Comparison of ENCODE assay signal across 8 cellular contexts in the genomic region with DNA sequence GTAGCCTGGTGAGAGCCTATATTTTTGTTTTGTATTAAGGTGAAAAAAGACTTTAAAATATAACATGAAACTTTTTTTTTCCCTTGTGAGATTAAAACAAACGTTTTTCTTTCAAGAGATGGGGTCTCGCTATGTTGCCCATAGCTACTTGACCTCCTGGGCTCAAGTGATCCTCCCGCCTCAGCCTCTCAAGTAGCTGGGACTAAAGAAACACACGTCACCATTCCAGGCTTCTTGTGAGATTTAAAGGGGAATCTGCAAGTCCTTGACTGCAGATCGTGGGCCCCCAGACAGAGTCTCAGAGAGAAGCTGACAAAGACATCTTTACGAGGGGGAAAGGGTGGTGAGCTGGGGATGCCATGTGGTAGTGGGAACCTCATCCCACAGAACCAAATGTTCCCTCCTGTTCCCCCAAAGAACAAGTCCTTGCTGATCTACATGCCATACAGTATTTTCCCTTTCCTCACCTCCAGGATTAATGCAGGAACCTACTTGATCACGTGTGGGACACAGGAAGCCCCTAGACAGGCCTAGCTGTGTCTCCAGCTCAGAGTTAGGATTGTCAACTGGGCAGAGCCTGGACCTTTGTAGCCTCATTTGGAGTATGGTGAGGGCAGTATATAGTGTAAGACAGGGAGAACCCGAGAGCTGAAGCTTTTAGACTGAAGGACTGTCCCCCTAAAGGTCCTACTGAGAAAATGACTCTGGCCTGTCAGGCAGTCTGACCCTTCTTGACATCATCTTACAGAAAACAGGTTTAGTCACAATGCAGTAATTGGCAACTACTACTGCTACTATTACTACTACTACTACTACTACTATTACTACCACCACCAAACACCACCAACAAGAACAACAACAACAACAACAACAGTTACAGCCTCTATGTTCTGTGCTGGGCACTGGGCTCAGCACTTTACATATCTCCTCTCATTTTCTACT. TPM values are rescaled to one million over a fixed set of nuclear protein-coding genes. Genes with fewer than 3 reads are reported as not detected.
A peak's percentile ranks its signal among the peaks of the same experiment; 100 is the strongest.
DNase-seq lines count a peak whose midpoint lies in the region; TF ChIP-seq lines count a peak whose summit lies in the region.

No MANE protein-coding gene starts in this region.

- H3K9me3 ChIP-seq in ascending aorta, result no peaks in the 10 kb centered on the region
- H3K9me3 ChIP-seq in mesenchymal stem cell (ENCODE audit: control insufficient read depth, low read length), result no peaks in the 10 kb centered on the region

- peaks cover 28% of the 10 kb centered on the region for H3K36me3 Mint-ChIP-seq in HFFc6 (ENCODE audit: low read depth)

- no peaks in the 10 kb centered on the region for H3K79me1 ChIP-seq in mesenchymal stem cell (replicated peaks; ENCODE audit: low read length, poor library complexity, severe bottlenecking)

- peaks cover 87% of the 10 kb centered on the region for H3K79me2 ChIP-seq in ACC112 (ENCODE audit: control insufficient read depth, insufficient read depth, low read length, unreplicated experiment)

- no peak overlapping the region for H2BK120ac ChIP-seq in mesenchymal stem cell (ENCODE audit: low read depth, low read length)

- H2BK5ac ChIP-seq in mesenchymal stem cell (ENCODE audit: low read depth, low read length, poor library complexity, severe bottlenecking), result no peak overlapping the region

- H4K91ac ChIP-seq in mesenchymal stem cell (ENCODE audit: low read length), result peak overlapping the region; percentile 21

- H3K14ac ChIP-seq in mesenchymal stem cell (ENCODE audit: low read length in 2 of 2), result no peak overlapping the region

- peak overlapping the region; percentile 21 to 44 for H3K4ac ChIP-seq in mesenchymal stem cell (ENCODE audit: low read depth in 1 of 2, low read length in 2 of 2)

- intact Hi-C loops in ascending aorta (cut with DNase I), result no loop called here

- peak overlapping the region; percentile 63 for H3K4me3 Mint-ChIP-seq in HFFc6

- 56% methylated on average over 8 of the region's 8 CpGs for WGBS in mesenchymal stem cell

- H3K4me1 Mint-ChIP-seq in HFFc6 (ENCODE audit: low read depth), result peaks cover 79% of the 10 kb centered on the region

- peak overlapping the region; percentile 16 for H2AK5ac ChIP-seq in mesenchymal stem cell (ENCODE audit: low read length, severe bottlenecking)

- no peaks in the 10 kb centered on the region for H3K27me3 ChIP-seq in ACC112 (ENCODE audit: insufficient read depth, low read length)
- H3K27me3 ChIP-seq in ascending aorta, result no peaks in the 10 kb centered on the region
- H3K27me3 ChIP-seq in mesenchymal stem cell (ENCODE audit: control insufficient read depth in 1 of 2, insufficient read depth in 1 of 2, low read length in 2 of 2), result no peaks in the 10 kb centered on the region

- peak overlapping the region; percentile 74 for H3K9ac ChIP-seq in mesenchymal stem cell (ENCODE audit: low read length)

- H3K4me2 ChIP-seq in mesenchymal stem cell (ENCODE audit: low read length, poor library complexity, severe bottlenecking), result peak overlapping the region; percentile 72

- no peaks in the 10 kb centered on the region; the same call in 1 of the 2 replicates for H3K27me3 Mint-ChIP-seq in HFFc6 (ENCODE audit: insufficient read depth)

- H3K4me3 ChIP-seq in ACC112 (ENCODE audit: low read depth, low read length), result peak overlapping the region; percentile 63
- peak overlapping the region; percentile 4 to 43 for H3K4me3 ChIP-seq in ascending aorta
- peak overlapping the region in 1 of 2 experiments; percentile 61 for H3K4me3 ChIP-seq in mesenchymal stem cell (ENCODE audit: insufficient read depth in 1 of 2, low read depth in 1 of 2, low read length in 2 of 2)

- peaks cover 53% of the 10 kb centered on the region for H3K4me1 ChIP-seq in ACC112 (ENCODE audit: control insufficient read depth, insufficient read depth, low read length, unreplicated experiment)
- H3K4me1 ChIP-seq in ascending aorta, result peaks cover 7 to 54% of the 10 kb centered on the region in 2 donors
- H3K4me1 ChIP-seq in mesenchymal stem cell (ENCODE audit: control insufficient read depth, insufficient read depth, low read depth, low read length), result peaks cover 30% of the 10 kb centered on the region

- no peak overlapping the region for H3K18ac ChIP-seq in mesenchymal stem cell (ENCODE audit: low read depth in 1 of 2, low read length in 2 of 2)

- H3K27ac ChIP-seq in ACC112 (ENCODE audit: low read depth, low read length) (peak overlapping the region; percentile 77), ascending aorta (peak overlapping the region; percentile 67 to 69), mesenchymal stem cell (ENCODE audit: low read length, poor library complexity, severe bottlenecking) (peak overlapping the region; percentile 44)

- no peak overlapping the region for H2AFZ ChIP-seq in ACC112 (ENCODE audit: low read length, unreplicated experiment)
- no peak overlapping the region for H2AFZ ChIP-seq in mesenchymal stem cell (ENCODE audit: low read depth, low read length)

- TF ChIP-seq CTCF in HFFc6 (IDR thresholded peaks at IDR 0.05) (peak; percentile 24; the same call in 1 of the 2 replicates), ascending aorta (IDR thresholded peaks at IDR 0.05) (no peak)

- H4K8ac ChIP-seq in mesenchymal stem cell (ENCODE audit: low read length), result no peak overlapping the region

- DNase-seq in HFFc6 (no peak), ascending aorta (ENCODE audit: low spot score in 2 of 2) (no peak), mesenchymal stem cell (peak; percentile 67), OCI-M1 (lab: John Stamatoyannopoulos, UW) (no peak), OCI-M2 (lab: John Stamatoyannopoulos, UW; ENCODE audit: unreplicated experiment) (no peak), HuH-7.5 (ENCODE audit: low spot score) (no peak), NCI-H187 treated with DMSO at 0.1 percent for 48 hours (lab: John Stamatoyannopoulos, UW) (no peak)

- H3K36me3 ChIP-seq in ACC112 (ENCODE audit: insufficient read depth, low read length), result peaks cover 3% of the 10 kb centered on the region; the same call in 1 of the 2 replicates
- no peaks in the 10 kb centered on the region for H3K36me3 ChIP-seq in ascending aorta
- H3K36me3 ChIP-seq in mesenchymal stem cell (ENCODE audit: control insufficient read depth in 1 of 2, insufficient read depth in 2 of 2, low read depth in 1 of 2, low read length in 2 of 2), result peaks cover 8 to 23% of the 10 kb centered on the region in 2 experiments

- H3K27ac Mint-ChIP-seq in HFFc6, result peak overlapping the region; percentile 91

- no peaks in the 10 kb centered on the region for H3K9me3 Mint-ChIP-seq in HFFc6

- H2BK15ac ChIP-seq in mesenchymal stem cell (ENCODE audit: low read depth, poor library complexity, severe bottlenecking), result peak overlapping the region; percentile 41

- H2BK12ac ChIP-seq in mesenchymal stem cell (ENCODE audit: low read length in 2 of 2), result no peak overlapping the region

- H3K23ac ChIP-seq in mesenchymal stem cell (ENCODE audit: low read length in 2 of 2), result no peak overlapping the region

RNA-seq across cellular contexts. Expression of a gene that starts 4.1 kb away (rescaled TPM):
- total RNA-seq in HFFc6 (2021; fragmentation: NEBNext Ultra II Directional; extraction: Animal tissue kit (Norgen Biotek cat#: 25700)), result 1 to 10 TPM; 5.6 to 8.8 (median 6.6) TPM
- total RNA-seq in ascending aorta, result 7.7 TPM
- polyA plus RNA-seq in mesenchymal stem cell (2013, experiment 1 of 2), result 1.1 TPM
- polyA plus RNA-seq in mesenchymal stem cell (2013, experiment 2 of 2), result 1.4 TPM

RNA-seq across cellular contexts. Expression of a gene that starts 50.9 kb away (rescaled TPM):
- under 1 TPM in 1 of 6 experiments, not detected in 5; 0.11 TPM for total RNA-seq in HFFc6 (2021; fragmentation: NEBNext Ultra II Directional; extraction: Animal tissue kit (Norgen Biotek cat#: 25700))
- total RNA-seq in ascending aorta, result not detected
- polyA plus RNA-seq in mesenchymal stem cell (2013, experiment 1 of 2), result not detected
- polyA plus RNA-seq in mesenchymal stem cell (2013, experiment 2 of 2), result not detected
